In the genomic region with DNA sequence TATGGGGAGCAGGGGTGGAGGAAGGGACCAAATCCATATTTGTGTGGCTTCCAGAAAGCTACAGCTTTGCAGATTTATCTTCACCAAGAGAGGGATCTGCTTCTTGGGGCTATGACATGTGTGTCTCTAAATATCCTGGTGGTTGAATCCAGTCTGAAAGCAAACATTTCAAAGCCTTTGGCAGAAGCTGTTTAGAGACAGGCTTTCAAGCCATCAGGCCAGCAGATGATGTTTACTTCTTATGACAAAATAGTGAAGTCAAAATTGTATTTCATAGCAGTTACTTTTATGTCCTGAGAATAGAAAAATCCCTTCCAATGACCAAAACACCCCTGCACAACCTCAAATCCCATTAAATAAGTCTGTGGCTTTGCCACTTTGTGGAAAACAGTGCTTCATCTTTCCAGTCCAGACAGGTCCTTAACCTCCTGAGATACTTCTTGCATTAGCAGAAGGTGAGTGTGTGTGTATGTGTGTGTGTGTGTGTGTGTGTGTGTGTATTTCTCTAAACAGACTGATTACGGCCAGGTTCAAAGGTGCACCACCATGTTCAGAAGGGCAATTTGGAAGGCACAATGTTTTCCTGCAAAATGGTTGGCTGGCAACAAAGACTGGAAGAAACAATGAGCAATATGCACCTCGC, we compare ENCODE assay signal across 26 cellular contexts.
DNase-seq lines count a peak whose midpoint lies in the region; ATAC-seq and TF ChIP-seq lines count a peak whose summit lies in the region.
"Had no signal": no experiment of that assay in that cellular context is flagged by ENCODE, and none has a peak within 500 bp of the region (broad histone marks: within the 10 kb centered on the region; RNA-seq: fewer than 3 reads in every experiment).

No MANE protein-coding gene starts in this region.

- H4K91ac ChIP-seq in IMR-90 (ENCODE audit: insufficient read depth, low read depth, low read length), result no peak overlapping the region

- no TSS peak for BruUV-seq in IMR-90 (replicated peaks; lab: Mats Ljungman, UMichigan)

- H3K9ac ChIP-seq in IMR-90 (ENCODE audit: low read depth, low read length), result no peak overlapping the region

- dilution Hi-C loops in IMR-90 (cut with HindIII; ENCODE audit: low sequenced_read_pairs, unreplicated experiment), result no loop called here

- no peak overlapping the region for H3K4me2 ChIP-seq in IMR-90 (ENCODE audit: low read depth, low read length)

- H3K4me3 Mint-ChIP-seq in immature natural killer cell, result no peak overlapping the region
- H3K4me3 Mint-ChIP-seq: activated naive CD8-positive, alpha-beta T cell treated with anti-CD3 and anti-CD28 coated beads for 36 hours; CD4-positive, CD25-positive, alpha-beta regulatory T cell; central memory CD8-positive, alpha-beta T cell; stimulated activated naive CD8-positive, alpha-beta T cell treated with anti-CD3 and anti-CD28 coated beads, Interleukin-15, Interleukin-2, amounts not matched to agents 100 ng/mL and 50 ng/mL, for 24 hours; T-helper 17 cell had no signal

- no peaks in the 10 kb centered on the region for H3K9me1 ChIP-seq in IMR-90 (ENCODE audit: insufficient read depth, low read length)

- CTCF ChIA-PET in IMR-90 (lab: Yijun Ruan, JAX), result no interaction called here

- DNase-seq in IMR-90, result no peak
- DNase-seq in epithelial cell of esophagus (ENCODE audit: low read depth), result peak; percentile 43
- DNase-seq in right lobe of liver, result peak in 1 of 3 donors; percentile 60
- peak; percentile 1 for DNase-seq in renal cortical epithelial cell (ENCODE audit: low read depth)
- no peak for DNase-seq in immature natural killer cell
- no peak for DNase-seq in activated CD4-positive, alpha-beta T cell treated with anti-CD3 and anti-CD28 coated beads for 1 hour
- no peak for DNase-seq in HK-2 (ENCODE audit: unreplicated experiment)
- DNase-seq: activated effector memory CD4-positive, alpha-beta T cell treated with Interleukin-2 at 50 U/mL for 16 hours; activated naive CD8-positive, alpha-beta T cell treated with anti-CD3 and anti-CD28 coated beads for 36 hours; activated T-cell treated with anti-CD3 and anti-CD28 coated beads for 4 hours; CD4-positive, CD25-positive, alpha-beta regulatory T cell; EL; heart right ventricle; Karpas-422; mesendoderm; MV-4-11; naive B cell; NCI-H146; NCI-H510A; T-helper 17 cell; thyroid gland had no signal

- TF ChIP-seq CTCF in IMR-90 (conservative IDR thresholded peaks at IDR 0.05; ENCODE audit: low read depth, low read length), result no peak
- TF ChIP-seq CTCF in epithelial cell of esophagus (IDR thresholded peaks at IDR 0.05; ENCODE audit: insufficient read depth, low read depth, low read length, missing control alignments), result no peak
- TF ChIP-seq CTCF in right lobe of liver (IDR thresholded peaks at IDR 0.05), result no peak

- H4K5ac ChIP-seq in IMR-90 (ENCODE audit: low read depth, low read length), result no peak overlapping the region

- ATAC-seq in IMR-90 (ENCODE audit: low read depth), result no peak
- ATAC-seq in right lobe of liver, result peak; percentile 41 to 89 (median 64)
- no peak for ATAC-seq in HG03520 (IDR thresholded peaks at IDR 0.05; ENCODE audit: unreplicated experiment)
- ATAC-seq: heart right ventricle, SK-N-SH treated with all-trans-retinoic acid at 6 μM for 48 hours, T-helper 17 cell had no signal

- H3K9me3 ChIP-seq in IMR-90 (ENCODE audit: control insufficient read depth, insufficient read depth, low read length), result no peaks in the 10 kb centered on the region
- no peaks in the 10 kb centered on the region for H3K9me3 ChIP-seq in right lobe of liver
- H3K9me3 ChIP-seq: ascending aorta, heart right ventricle, thyroid gland had no signal

- H3K4ac ChIP-seq in IMR-90 (ENCODE audit: low read depth, low read length), result no peak overlapping the region

- H3K56ac ChIP-seq in IMR-90 (ENCODE audit: extremely low read depth, insufficient read depth, low read length), result no peak overlapping the region

- H3K4me1 ChIP-seq in IMR-90 (ENCODE audit: control insufficient read depth, insufficient read depth, low read length), result no peaks in the 10 kb centered on the region; the same call in 1 of the 2 replicates
- peaks cover 0 to 8% (median 0%) of the 10 kb centered on the region in 4 donors for H3K4me1 ChIP-seq in right lobe of liver
- H3K4me1 ChIP-seq: ascending aorta had no signal

- no peak overlapping the region for H2BK120ac ChIP-seq in IMR-90 (ENCODE audit: low read depth, low read length)

- H4K20me1 ChIP-seq in IMR-90 (ENCODE audit: insufficient read depth, low read length), result no peaks in the 10 kb centered on the region

- H3K9me3 Mint-ChIP-seq in immature natural killer cell, result no peaks in the 10 kb centered on the region
- H3K9me3 Mint-ChIP-seq: activated naive CD8-positive, alpha-beta T cell treated with anti-CD3 and anti-CD28 coated beads for 36 hours; central memory CD8-positive, alpha-beta T cell; naive B cell; stimulated activated naive CD8-positive, alpha-beta T cell treated with anti-CD3 and anti-CD28 coated beads, Interleukin-15, Interleukin-2, amounts not matched to agents 100 ng/mL and 50 ng/mL, for 24 hours had no signal

- no peak overlapping the region for H4K8ac ChIP-seq in IMR-90 (ENCODE audit: low read depth in 2 of 2, low read length in 2 of 2)

- in situ Hi-C loops in IMR-90 (cut with MboI; ENCODE audit: low sequenced_read_pairs), result no loop called here

- POLR2A ChIA-PET in IMR-90 (lab: Charles Lee; ENCODE audit: unreplicated experiment), result no interaction called here

- H2BK20ac ChIP-seq in IMR-90 (ENCODE audit: low read depth, low read length), result no peak overlapping the region; the same call in 1 of the 2 replicates

- H2BK5ac ChIP-seq in IMR-90 (ENCODE audit: low read depth, low read length, poor library complexity, severe bottlenecking), result no peak overlapping the region

- H3K27me3 ChIP-seq in IMR-90 (ENCODE audit: control insufficient read depth, insufficient read depth, low read length), result no peaks in the 10 kb centered on the region
- H3K27me3 ChIP-seq in right lobe of liver, result no peaks in the 10 kb centered on the region
- H3K27me3 ChIP-seq: ascending aorta, thyroid gland had no signal

- H3K18ac ChIP-seq in IMR-90 (ENCODE audit: low read depth, low read length), result no peak overlapping the region

- no peak overlapping the region for H3K14ac ChIP-seq in IMR-90 (replicated peaks; ENCODE audit: low read depth, low read length)

- H3K27me3 Mint-ChIP-seq in immature natural killer cell (ENCODE audit: low read depth in 3 of 3), result peaks cover 4 to 6% (median 6%) of the 10 kb centered on the region in 3 donors

- intact Hi-C loops in IMR-90 (cut with micrococcal nuclease), result no loop called here
- intact Hi-C loops in right lobe of liver (cut with DNase I), result no loop called here

- H2AK5ac ChIP-seq in IMR-90 (ENCODE audit: low read depth, low read length), result no peak overlapping the region

- no CpG with 5 or more reads among the region's 2 CpGs for WGBS in IMR-90 (ENCODE audit: extremely low coverage in 2 of 2, insufficient read length in 1 of 2), 2 experiments
- 61% methylated on average over 2 of the region's 2 CpGs for WGBS in right lobe of liver (ENCODE audit: insufficient coverage, low coverage, low lambda C conversion rate, missing lambda C conversion rate)

- no peak overlapping the region for H2AK9ac ChIP-seq in IMR-90 (replicated peaks; ENCODE audit: low read depth, low read length, poor library complexity)

- H3K23ac ChIP-seq in IMR-90 (ENCODE audit: low read depth, low read length), result no peak overlapping the region

- no peaks in the 10 kb centered on the region for H3K36me3 ChIP-seq in IMR-90 (ENCODE audit: control insufficient read depth, insufficient read depth, low read length)
- H3K36me3 ChIP-seq in right lobe of liver, result no peaks in the 10 kb centered on the region
- H3K36me3 ChIP-seq: ascending aorta, heart right ventricle, thyroid gland had no signal

- H3K4me3 ChIP-seq in IMR-90 (ENCODE audit: insufficient read depth, low read depth, low read length) (no peak overlapping the region), epithelial cell of esophagus (ENCODE audit: low read length) (no peak overlapping the region), right lobe of liver (no peak overlapping the region)
- H3K4me3 ChIP-seq: ascending aorta, heart right ventricle, thyroid gland had no signal

- no peak for TF ChIP-seq RAD21 in IMR-90 (IDR thresholded peaks at IDR 0.05; ENCODE audit: low read length)

- H3K27ac ChIP-seq in IMR-90 (ENCODE audit: insufficient read depth, low read length) (no peak overlapping the region), right lobe of liver (no peak overlapping the region)
- H3K27ac ChIP-seq: ascending aorta, heart right ventricle had no signal

- no peaks in the 10 kb centered on the region for H3K79me1 ChIP-seq in IMR-90 (ENCODE audit: low read depth in 1 of 2, low read length in 2 of 2)

- no peak for TF ChIP-seq POLR2A in IMR-90 (IDR thresholded peaks at IDR 0.05; ENCODE audit: low read depth, low read length)
- TF ChIP-seq POLR2A in right lobe of liver (IDR thresholded peaks at IDR 0.05), result no peak

- H2BK15ac ChIP-seq in IMR-90 (ENCODE audit: low read depth, low read length), result no peak overlapping the region

- no peaks in the 10 kb centered on the region for H3K36me3 Mint-ChIP-seq in immature natural killer cell
- H3K36me3 Mint-ChIP-seq: activated naive CD8-positive, alpha-beta T cell treated with anti-CD3 and anti-CD28 coated beads for 36 hours; CD4-positive, CD25-positive, alpha-beta regulatory T cell; naive B cell had no signal

- H2AFZ ChIP-seq in IMR-90 (replicated peaks; ENCODE audit: low read length, poor library complexity), result peak overlapping the region; percentile 16

- no peaks in the 10 kb centered on the region for H3K4me1 Mint-ChIP-seq in immature natural killer cell
- H3K4me1 Mint-ChIP-seq: activated naive CD8-positive, alpha-beta T cell treated with anti-CD3 and anti-CD28 coated beads for 36 hours; CD4-positive, CD25-positive, alpha-beta regulatory T cell; central memory CD8-positive, alpha-beta T cell; naive B cell; T-helper 17 cell had no signal

- no peak overlapping the region for H3K27ac Mint-ChIP-seq in immature natural killer cell
- H3K27ac Mint-ChIP-seq: activated naive CD8-positive, alpha-beta T cell treated with anti-CD3 and anti-CD28 coated beads for 36 hours; CD4-positive, CD25-positive, alpha-beta regulatory T cell; naive B cell; stimulated activated naive CD8-positive, alpha-beta T cell treated with anti-CD3 and anti-CD28 coated beads, Interleukin-15, Interleukin-2, amounts not matched to agents 100 ng/mL and 50 ng/mL, for 24 hours; T-helper 17 cell had no signal

TF ChIP-seq in IMR-90, 13 proteins besides CTCF, POLR2A, EP300 and RAD21 (continues in another document):
- TF ChIP-seq RCOR1 (IDR thresholded peaks at IDR 0.05; ENCODE audit: insufficient replicate concordance, low read length), result no peak
- TF ChIP-seq RFX5 (IDR thresholded peaks at IDR 0.05; ENCODE audit: low read depth, low read length), result no peak
- no peak for TF ChIP-seq CEBPB (IDR thresholded peaks at IDR 0.05; ENCODE audit: low read depth, low read length)
- no peak for TF ChIP-seq MXI1 (IDR thresholded peaks at IDR 0.05; ENCODE audit: borderline replicate concordance, low read depth, low read length)
- TF ChIP-seq MAZ (IDR thresholded peaks at IDR 0.05; ENCODE audit: borderline replicate concordance, low read depth, low read length), result no peak

Comparison
In these comparisons a context has a peak if more than half of its experiments do, and no peak if none do; other contexts are left out.
1. ATAC-seq: peak in right lobe of liver (4 of 4); none in IMR-90 (single experiment) and HG03520 (single experiment).
2. DNase-seq: peak in epithelial cell of esophagus (single experiment) and renal cortical epithelial cell (single experiment); none in IMR-90 (single experiment), immature natural killer cell (0 of 3), activated CD4-positive, alpha-beta T cell treated with anti-CD3 and anti-CD28 coated beads for 1 hour (single experiment) and HK-2 (single experiment).